8 cellular contexts compared by ENCODE assay signal in genomic region chr4:147732516-147733193, GRCh38. TPM values are rescaled to one million over a fixed set of nuclear protein-coding genes. Genes with fewer than 3 reads are reported as not detected.
DNase-seq lines count a peak whose midpoint lies in the region; ATAC-seq and TF ChIP-seq lines count a peak whose summit lies in the region.

No MANE protein-coding gene starts in this region.

- DNase-seq in GM06990 (ENCODE audit: extremely low read depth, insufficient read length) (no peak), KBM-7 (peak; percentile 33), right cardiac atrium (peak; percentile 56 to 79 (median 78)), retinal pigment epithelial cell (ENCODE audit: low read depth) (no peak), MV-4-11 (lab: John Stamatoyannopoulos, UW) (no peak)
- no peak for DNase-seq in NK-92 treated with Interleukin-12 subunit alpha and Interleukin-12 subunit beta, amount 100 ng/mL, for 24 hours (lab: John Stamatoyannopoulos, UW)

- H3K27me3 ChIP-seq in GM06990 (replicated peaks; ENCODE audit: control insufficient read depth, insufficient read depth, low read length), result no peaks in the 10 kb centered on the region
- no peaks in the 10 kb centered on the region for H3K27me3 ChIP-seq in right cardiac atrium (ENCODE audit: control insufficient read depth, insufficient read depth)

- H3K4me3 ChIP-seq in GM06990 (replicated peaks; ENCODE audit: low read depth, low read length) (peak overlapping the region; percentile 79), right cardiac atrium (ENCODE audit: low read length) (peak overlapping the region; percentile 60), retinal pigment epithelial cell (ENCODE audit: low read length) (peak overlapping the region; percentile 89)

- H3K36me3 Mint-ChIP-seq in activated naive CD8-positive, alpha-beta T cell, result peaks cover 4% of the 10 kb centered on the region

- no peaks in the 10 kb centered on the region for H3K9me3 ChIP-seq in right cardiac atrium (ENCODE audit: control insufficient read depth, low read length)

- peak overlapping the region; percentile 95 for H3K4me3 Mint-ChIP-seq in activated naive CD8-positive, alpha-beta T cell

- H3K4me1 ChIP-seq in right cardiac atrium (ENCODE audit: control insufficient read depth, insufficient read depth, low read length), result peaks cover 7% of the 10 kb centered on the region

- intact Hi-C loops in right cardiac atrium (cut with DNase I), result loop anchor here in 1 of 4 donors (10.0 kb wide), 2 partner anchors 92 to 132 kb away; no protein-coding TSS in a partner anchor

- H3K4me1 Mint-ChIP-seq in activated naive CD8-positive, alpha-beta T cell (ENCODE audit: low read depth), result peaks cover 41% of the 10 kb centered on the region

- H3K27ac Mint-ChIP-seq in activated naive CD8-positive, alpha-beta T cell, result peak overlapping the region; percentile 87

- peak overlapping the region; percentile 64 for H3K27ac ChIP-seq in right cardiac atrium (ENCODE audit: low read length)

- under 1% methylated on average over 36 of the region's 36 CpGs for WGBS in right cardiac atrium

- ATAC-seq in GM21576 (IDR thresholded peaks at IDR 0.05; ENCODE audit: unreplicated experiment), result peak; percentile 23
- peak; percentile 66 to 78 for ATAC-seq in right cardiac atrium

- TF ChIP-seq CTCF in GM06990 (IDR thresholded peaks at IDR 0.05; ENCODE audit: insufficient read depth, low read length, poor library complexity, severe bottlenecking) (no peak), retinal pigment epithelial cell (conservative IDR thresholded peaks at IDR 0.05; ENCODE audit: low read depth, low read length) (peak; percentile 1)

- H3K36me3 ChIP-seq in GM06990 (ENCODE audit: control insufficient read depth, insufficient read depth, low read length), result no peaks in the 10 kb centered on the region

- in situ Hi-C loops in KBM-7 (cut with MboI; ENCODE audit: low pct_unique_long_range_greater_than_20kb, low sequenced_read_pairs), result no loop called here

- no peaks in the 10 kb centered on the region for H3K9me3 Mint-ChIP-seq in activated naive CD8-positive, alpha-beta T cell (ENCODE audit: low read depth)

- H3K27me3 Mint-ChIP-seq in activated naive CD8-positive, alpha-beta T cell, result peaks cover 6% of the 10 kb centered on the region

RNA-seq across cellular contexts. Expression of gene ARHGAP10, which starts 0.8 kb away (rescaled TPM):
- 10 to 100 TPM; 43.3 to 54.1 (median 48.7) TPM for total RNA-seq in right cardiac atrium
- polyA plus RNA-seq in right cardiac atrium, result 36.7 TPM

RNA-seq across cellular contexts. Expression of gene PRMT9, which starts 48.7 kb away (rescaled TPM):
- total RNA-seq in right cardiac atrium, result 1 to 10 TPM; 5.6 to 7.1 (median 6.4) TPM
- 4.9 TPM for polyA plus RNA-seq in right cardiac atrium

Comparison
In these comparisons a context has a peak if more than half of its experiments do, and no peak if none do; other contexts are left out.
1. DNase-seq: peak in KBM-7 (single experiment) and right cardiac atrium (3 of 3); none in GM06990 (single experiment), retinal pigment epithelial cell (single experiment), NK-92 treated with Interleukin-12 subunit alpha and Interleukin-12 subunit beta, amount 100 ng/mL, for 24 hours (single experiment) and MV-4-11 (single experiment).
2. Peak in every context shown above with its lines, with median percentiles within 50 percentile points of each other: H3K4me3 ChIP-seq.